Comparison of ENCODE assay signal across 8 cellular contexts in the genomic region with DNA sequence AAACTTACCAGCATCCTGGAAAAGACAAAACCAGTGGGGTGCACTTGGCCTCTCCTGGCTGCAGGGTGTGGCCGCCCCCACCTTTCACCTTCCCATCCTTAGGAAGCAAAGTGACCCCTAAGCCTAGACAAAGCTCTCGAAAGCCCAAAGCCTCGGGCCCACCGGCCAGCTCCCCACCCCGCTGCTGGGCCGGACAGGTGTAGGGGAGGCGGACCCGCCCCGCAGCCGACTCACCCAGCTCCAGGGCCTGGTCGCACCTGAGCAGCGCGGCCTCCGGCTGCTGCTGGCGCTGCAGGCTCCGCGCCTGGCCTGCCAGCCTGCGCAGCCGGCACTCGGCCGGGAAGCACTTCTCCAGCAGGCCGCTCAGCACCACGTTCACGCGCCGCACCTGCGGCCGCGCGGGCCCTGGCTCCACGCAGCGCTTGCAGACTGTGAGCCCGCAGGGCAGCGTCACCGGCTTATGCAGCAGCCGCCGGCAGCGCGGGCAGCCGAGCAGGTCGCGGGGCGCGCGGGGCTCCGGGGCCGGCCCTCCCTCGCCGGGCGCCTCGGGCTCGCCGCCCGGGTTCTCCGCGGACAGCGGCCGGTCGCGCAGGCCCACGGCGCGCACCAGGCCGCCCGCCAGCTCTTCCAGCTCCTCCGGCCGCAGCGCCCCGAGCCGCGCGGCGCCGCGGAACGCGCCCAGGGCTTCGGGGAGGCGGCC. TPM values are rescaled to one million over a fixed set of nuclear protein-coding genes. Genes with fewer than 3 reads are reported as not detected.
DNase-seq lines count a peak whose midpoint lies in the region; ATAC-seq, FAIRE-seq and TF ChIP-seq lines count a peak whose summit lies in the region.

No MANE protein-coding gene starts in this region.

- TF ChIP-seq CTCF in heart left ventricle (IDR thresholded peaks at IDR 0.05) = peak in 6 of 12 donors; percentile 23 to 43 (median 32)
- peak; percentile 23 to 45 (median 36) for TF ChIP-seq CTCF in pancreas (IDR thresholded peaks at IDR 0.05)
- TF ChIP-seq CTCF in OCI-LY7 (conservative IDR thresholded peaks at IDR 0.05; ENCODE audit: low read length) = no peak

- H4K20me1 ChIP-seq in Karpas-422 (ENCODE audit: insufficient read depth, low read depth, low read length) (no peaks in the 10 kb centered on the region), OCI-LY7 (ENCODE audit: insufficient read depth, low read length) (no peaks in the 10 kb centered on the region)

- intact Hi-C loops in heart left ventricle (cut with DNase I) = no loop called here
- intact Hi-C loops in pancreas (cut with DNase I) = no loop called here
- intact Hi-C loops in OCI-LY7 (cut with micrococcal nuclease; ENCODE audit: unreplicated experiment) = no loop called here

- no TSS peak for BruUV-seq in OCI-LY7 (replicated peaks; lab: Mats Ljungman, UMichigan)

- H3K9me2 ChIP-seq in Karpas-422 (replicated peaks; ENCODE audit: insufficient read depth, low read length) (no peaks in the 10 kb centered on the region), OCI-LY7 (ENCODE audit: insufficient read depth, low read length) (no peaks in the 10 kb centered on the region)

- no peak overlapping the region for H3K9ac ChIP-seq in Karpas-422 (ENCODE audit: low read length)

- ATAC-seq in heart left ventricle (peak; percentile 44 to 68 (median 64)), pancreas (peak; percentile 76 to 88 (median 78)), HG02973 (IDR thresholded peaks at IDR 0.05; ENCODE audit: unreplicated experiment) (no peak)

- H3K4me2 ChIP-seq in Karpas-422 (ENCODE audit: low read depth, low read length, poor library complexity, severe bottlenecking) = no peak overlapping the region
- no peak overlapping the region for H3K4me2 ChIP-seq in OCI-LY7 (ENCODE audit: low read length)

- 0 to 3% (median 1%) methylated on average over 8 to 79 of the region's 79 CpGs for WGBS in heart left ventricle, 4 donors
- WGBS in pancreas, 2 donors = 1% methylated on average over 74 to 79 of the region's 79 CpGs

- CTCF ChIA-PET in OCI-LY7 (lab: Charles Lee; ENCODE audit: unreplicated experiment) = no interaction called here

- H3K4me1 ChIP-seq in heart left ventricle (peaks cover 0 to 22% (median 3%) of the 10 kb centered on the region in 12 donors), pancreas (peaks cover 6 to 25% (median 13%) of the 10 kb centered on the region in 3 donors), Karpas-422 (ENCODE audit: low read length) (peaks cover 5% of the 10 kb centered on the region), OCI-LY7 (ENCODE audit: insufficient read depth, low read length, poor library complexity, severe bottlenecking) (no peaks in the 10 kb centered on the region)

- no peaks in the 10 kb centered on the region for H3K36me3 ChIP-seq in heart left ventricle
- no peaks in the 10 kb centered on the region for H3K36me3 ChIP-seq in pancreas
- H3K36me3 ChIP-seq in Karpas-422 (ENCODE audit: insufficient read depth, low read length) = no peaks in the 10 kb centered on the region
- no peaks in the 10 kb centered on the region for H3K36me3 ChIP-seq in OCI-LY7 (ENCODE audit: insufficient read depth, low read length)

- peak overlapping the region; percentile 32 to 80 (median 60) for H3K4me3 ChIP-seq in heart left ventricle
- peak overlapping the region; percentile 39 to 69 (median 60) for H3K4me3 ChIP-seq in pancreas
- no peak overlapping the region for H3K4me3 ChIP-seq in Karpas-422 (ENCODE audit: low read length)
- no peak overlapping the region for H3K4me3 ChIP-seq in OCI-LY7 (ENCODE audit: low read depth, low read length, poor library complexity, severe bottlenecking)

- H3K27me3 ChIP-seq in heart left ventricle = peaks cover 0 to 61% (median 0%) of the 10 kb centered on the region in 9 donors
- H3K27me3 ChIP-seq in pancreas = no peaks in the 10 kb centered on the region
- no peaks in the 10 kb centered on the region for H3K27me3 ChIP-seq in Karpas-422 (ENCODE audit: low read length)

- peaks cover 0 to 15% (median 11%) of the 10 kb centered on the region in 12 donors for H3K9me3 ChIP-seq in heart left ventricle
- H3K9me3 ChIP-seq in pancreas = no peaks in the 10 kb centered on the region
- no peaks in the 10 kb centered on the region for H3K9me3 ChIP-seq in Karpas-422 (ENCODE audit: low read length)
- peaks cover 19% of the 10 kb centered on the region for H3K9me3 ChIP-seq in OCI-LY7 (ENCODE audit: low read length)

- H3K79me2 ChIP-seq in Karpas-422 (ENCODE audit: low read length) (no peaks in the 10 kb centered on the region), OCI-LY7 (ENCODE audit: insufficient read depth, low read depth, low read length) (no peaks in the 10 kb centered on the region)

- no peak overlapping the region for H2AFZ ChIP-seq in Karpas-422 (ENCODE audit: low read length)
- no peak overlapping the region for H2AFZ ChIP-seq in OCI-LY7 (ENCODE audit: low read length)

- H3K27ac ChIP-seq in heart left ventricle (peak overlapping the region; percentile 0 to 87 (median 76)), pancreas (peak overlapping the region; percentile 82 to 92 (median 88)), Karpas-422 (ENCODE audit: low read length) (no peak overlapping the region), OCI-LY7 (ENCODE audit: low read depth, low read length, poor library complexity, severe bottlenecking) (no peak overlapping the region)

- FAIRE-seq in pancreas (lab: Jason Lieb, UNC) = no peak

- DNase-seq in AG20443 (ENCODE audit: low spot score) (peak; percentile 63), HK-2 (ENCODE audit: unreplicated experiment) (peak; percentile 35), heart left ventricle (peak; percentile 15 to 66 (median 46)), pancreas (peak; percentile 65 to 92 (median 81)), Karpas-422 (no peak), OCI-LY7 (ENCODE audit: low spot score) (no peak)
- peak; percentile 25 to 37 for DNase-seq in activated T-cell treated with anti-CD3 and anti-CD28 coated beads, Interleukin-2, amount 50 U/mL, for 48 hours

- POLR2A ChIA-PET in OCI-LY7 (lab: Charles Lee) = no interaction called here

- no peak for TF ChIP-seq POLR2A in heart left ventricle (IDR thresholded peaks at IDR 0.05)

RNA-seq across cellular contexts. Expression of a gene that starts 1.0 kb away (rescaled TPM):
- total RNA-seq in heart left ventricle = 10 to 100 TPM; 14.2 to 29.7 (median 21.1) TPM
- 1 to 10 TPM; 2.4 to 3.0 TPM for polyA plus RNA-seq in heart left ventricle
- total RNA-seq in pancreas = 1 to 10 TPM; 5.3 to 7.1 (median 6.8) TPM
- polyA plus RNA-seq in pancreas = 1 to 10 TPM; 2.0 to 4.6 TPM
- not detected in 2 replicates for total RNA-seq in Karpas-422 (2014; rRNA removed; shearing (Covaris generic); ENCODE audit: low replicate concordance)
- not detected in 2 replicates for total RNA-seq in OCI-LY7 (2014; rRNA removed; shearing (Covaris generic))
- total RNA-seq in OCI-LY7 (2022) = not detected in 2 replicates

Comparison
In these comparisons a context has a peak if more than half of its experiments do, and no peak if none do; other contexts are left out.
1. DNase-seq: peak in AG20443 (single experiment), HK-2 (single experiment), activated T-cell treated with anti-CD3 and anti-CD28 coated beads, Interleukin-2, amount 50 U/mL, for 48 hours (2 of 2), heart left ventricle (5 of 5) and pancreas (6 of 6); none in Karpas-422 (single experiment) and OCI-LY7 (single experiment).
2. H3K27ac ChIP-seq: peak in heart left ventricle (12 of 12) and pancreas (4 of 4); none in Karpas-422 (single experiment) and OCI-LY7 (single experiment).
3. H3K4me3 ChIP-seq: peak in heart left ventricle (12 of 12) and pancreas (4 of 4); none in Karpas-422 (single experiment) and OCI-LY7 (single experiment).